30 cellular contexts compared by ENCODE assay signal in the genomic region with DNA sequence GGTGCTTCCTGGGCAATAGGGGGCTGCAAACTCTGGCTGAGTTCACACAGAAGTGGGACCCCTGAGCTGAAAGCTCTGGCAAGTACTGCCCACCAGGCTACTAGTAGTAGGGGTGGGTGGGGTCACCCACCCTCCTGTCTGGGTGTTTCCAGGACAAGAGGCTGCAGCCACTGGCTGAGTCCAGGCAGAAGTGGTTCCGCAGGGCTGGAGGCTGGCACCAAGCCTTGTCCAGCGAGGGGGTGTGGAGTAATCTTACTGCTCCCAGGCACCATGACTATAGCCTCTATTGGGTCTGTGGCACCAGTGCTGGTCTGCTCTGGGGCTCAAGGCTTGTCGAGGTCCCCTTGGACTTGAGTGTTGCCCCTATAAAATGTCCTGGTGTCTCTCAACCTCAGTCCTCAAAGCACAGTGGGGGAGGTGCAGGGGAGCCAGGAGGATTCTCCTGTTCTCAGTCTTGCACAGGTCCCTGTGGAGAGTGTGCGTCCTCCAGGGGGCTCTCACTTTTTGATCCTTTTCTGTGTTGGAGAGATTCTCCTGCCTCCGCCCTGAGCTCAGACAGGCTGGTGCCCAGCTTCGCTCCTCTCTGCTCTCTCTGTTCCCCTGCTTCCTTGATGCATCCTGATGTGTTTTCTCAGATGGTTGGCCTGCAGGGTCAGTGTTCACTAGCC. TPM values are rescaled to one million over a fixed set of nuclear protein-coding genes. Genes with fewer than 3 reads are reported as not detected.
A peak's percentile ranks its signal among the peaks of the same experiment; 100 is the strongest.
DNase-seq lines count a peak whose midpoint lies in the region; ATAC-seq, FAIRE-seq and TF ChIP-seq lines count a peak whose summit lies in the region.
"Had no signal": no experiment of that assay in that cellular context is flagged by ENCODE, and none has a peak within 500 bp of the region (broad histone marks: within the 10 kb centered on the region; RNA-seq: fewer than 3 reads in every experiment).

No MANE protein-coding gene starts in this region.

- H3K4me2 ChIP-seq in K562 (ENCODE audit: insufficient read depth, low read length) (no peak overlapping the region), SK-N-SH (no peak overlapping the region)

- intact Hi-C loops in Right ventricle myocardium inferior (cut with DNase I) (no loop called here), left cardiac atrium (cut with DNase I) (no loop called here), K562 (cut with micrococcal nuclease) (no loop called here)

- no peak overlapping the region for H2AFZ ChIP-seq in K562 (ENCODE audit: low read depth, low read length)
- H2AFZ ChIP-seq in SK-N-SH (ENCODE audit: low read depth), result no peak overlapping the region

- H3K9me2 ChIP-seq in SK-N-SH, result no peaks in the 10 kb centered on the region

- CTCF ChIA-PET in K562 (lab: Yijun Ruan, JAX; ENCODE audit: low intra/inter-chr PET ratio) (no interaction called here), SK-N-SH (lab: Yijun Ruan, JAX) (no interaction called here)

- DNase-seq in Right ventricle myocardium inferior (ENCODE audit: missing footprints) (no peak), left cardiac atrium (no peak), K562 (ENCODE audit: extremely low read depth in 1 of 4, low spot score in 3 of 4) (no peak), iPS-NIHi7 (ENCODE audit: extremely low spot score) (peak; percentile 33), NCI-H1694 treated with DMSO at 0.1 percent for 48 hours (lab: John Stamatoyannopoulos, UW) (no peak), 8988T (no peak), SIG-M5 treated with dmso at 0.1 percent for 504 hours (lab: John Stamatoyannopoulos, UW; ENCODE audit: unreplicated experiment) (no peak), SK-N-SH (no peak)
- DNase-seq: ACHN; activated CD4-positive, alpha-beta memory T cell treated with anti-CD3 and anti-CD28 coated beads, Interleukin-2, amount 10 ng/mL, durations not matched to agents 7 days and 5 days; CD4-positive, alpha-beta memory T cell; cortex of kidney; effector memory CD8-positive, alpha-beta T cell; EL; erythroblast; IMR-90; NCI-H774; posterior cingulate gyrus; right cardiac atrium; stimulated activated CD4-positive, alpha-beta T cell treated with anti-CD3 and anti-CD28 coated beads, Interleukin-1b, Interleukin-23, amount 100 ng/mL, for 48 hours; T-helper 17 cell; testis had no signal

- no peaks in the 10 kb centered on the region; the same call in 2 of the 3 replicates for H3K36me3 ChIP-seq in K562 (ENCODE audit: control insufficient read depth, insufficient read depth, low read length)
- H3K36me3 ChIP-seq in SK-N-SH (replicated peaks in 1 of 2; ENCODE audit: control insufficient read depth in 1 of 2, insufficient read depth in 2 of 2, low read length in 1 of 2), result peaks cover 0 to 9% of the 10 kb centered on the region in 2 experiments
- H3K36me3 ChIP-seq: ascending aorta, cardiac muscle cell had no signal

- H3K27me3 ChIP-seq in K562 (ENCODE audit: control insufficient read depth in 2 of 2, insufficient read depth in 2 of 2, low read length in 2 of 2) (no peaks in the 10 kb centered on the region), SK-N-SH (ENCODE audit: insufficient read depth) (no peaks in the 10 kb centered on the region)
- H3K27me3 ChIP-seq: ascending aorta, cardiac muscle cell, testis had no signal

- TF ChIP-seq CTCF in K562 (IDR thresholded peaks at IDR 0.05 in 2 of 3, conservative IDR thresholded peaks at IDR 0.05 in 1 of 3; ENCODE audit: insufficient read depth in 2 of 3, low read depth in 1 of 3, low read length in 3 of 3) (peak in 1 of 3 experiments; percentile 5; a peak in 1 of 6 replicates), SK-N-SH (IDR thresholded peaks at IDR 0.05) (no peak)

- no peaks in the 10 kb centered on the region for H3K4me1 ChIP-seq in K562 (replicated peaks in 1 of 2; ENCODE audit: control insufficient read depth in 2 of 2, insufficient read depth in 2 of 2, low read length in 2 of 2)
- no peaks in the 10 kb centered on the region for H3K4me1 ChIP-seq in SK-N-SH (ENCODE audit: control insufficient read depth in 1 of 2, insufficient read depth in 2 of 2, low read depth in 1 of 2, low read length in 1 of 2)
- H3K4me1 ChIP-seq: ascending aorta, testis had no signal

- peaks cover 21% of the 10 kb centered on the region; the same call in 2 of the 3 replicates for H3K79me2 ChIP-seq in K562 (ENCODE audit: control insufficient read depth, insufficient read depth, low read length)
- peaks cover 20% of the 10 kb centered on the region; the same call in 1 of the 2 replicates for H3K79me2 ChIP-seq in SK-N-SH (ENCODE audit: insufficient read depth)

- BruUV-seq in K562 (replicated peaks; lab: Mats Ljungman, UMichigan), result no TSS peak

- H3K4me3 ChIP-seq in K562 (no peak overlapping the region), SK-N-SH (ENCODE audit: low read depth in 2 of 2, low read length in 1 of 2) (no peak overlapping the region)
- H3K4me3 ChIP-seq: ascending aorta, cardiac muscle cell, GM12878, SK-N-MC, testis had no signal

- H4K20me1 ChIP-seq in K562 (replicated peaks; ENCODE audit: control insufficient read depth, insufficient read depth, low read length), result no peaks in the 10 kb centered on the region
- H4K20me1 ChIP-seq in SK-N-SH (ENCODE audit: insufficient read depth), result no peaks in the 10 kb centered on the region

- POLR2A ChIA-PET in K562 (lab: Yijun Ruan, JAX), result interaction anchor here (0.6 to 1.7 kb wide), 3 partner anchors 9 to 43 kb away, joined by 3 to 5 read pairs (median 3); no protein-coding TSS in a partner anchor
- POLR2A ChIA-PET in SK-N-SH (lab: Yijun Ruan, JAX), result no interaction called here

- no peaks in the 10 kb centered on the region for H3K9me3 ChIP-seq in K562 (replicated peaks; ENCODE audit: control insufficient read depth, insufficient read depth, low read depth, low read length)
- peaks cover 4% of the 10 kb centered on the region; the same call in 1 of the 2 replicates for H3K9me3 ChIP-seq in SK-N-SH
- H3K9me3 ChIP-seq: testis had no signal

- ATAC-seq in Right ventricle myocardium inferior, result peak; percentile 10
- no peak for ATAC-seq in left cardiac atrium
- ATAC-seq in K562, result peak; percentile 84
- ATAC-seq: effector memory CD8-positive, alpha-beta T cell; GM12878; T-helper 17 cell had no signal

- H3K9me1 ChIP-seq in K562 (ENCODE audit: control insufficient read depth, insufficient read depth, low read length), result no peaks in the 10 kb centered on the region

- TF ChIP-seq EP300 in K562 (IDR thresholded peaks at IDR 0.05; ENCODE audit: low read length), result no peak
- no peak for TF ChIP-seq EP300 in SK-N-SH (IDR thresholded peaks at IDR 0.05; ENCODE audit: borderline replicate concordance in 1 of 2, low read depth in 1 of 2, low read length in 1 of 2)

- no peak for TF ChIP-seq POLR2A in K562 (conservative IDR thresholded peaks at IDR 0.05)

- H3K27ac ChIP-seq in K562 (ENCODE audit: extremely low read depth, low read depth, low read length) (no peak overlapping the region), SK-N-SH (ENCODE audit: low read depth in 2 of 2, low read length in 1 of 2) (no peak overlapping the region)
- H3K27ac ChIP-seq: ascending aorta, cardiac muscle cell, RWPE1, SK-N-MC, testis had no signal

- H3K9ac ChIP-seq in K562 (ENCODE audit: insufficient read depth in 1 of 2, low read depth in 2 of 2, low read length in 2 of 2) (peak overlapping the region in 1 of 2 experiments; percentile 46; a peak in 1 of 4 replicates), SK-N-SH (no peak overlapping the region)

- TF ChIP-seq RAD21 in K562 (CRISPR knock-in tag; conservative IDR thresholded peaks at IDR 0.05 in 1 of 2, IDR thresholded peaks at IDR 0.05 in 1 of 2), result no peak
- no peak for TF ChIP-seq RAD21 in SK-N-SH (IDR thresholded peaks at IDR 0.05; ENCODE audit: low read length)

- in situ Hi-C loops in K562 (cut with MboI), result no loop called here

- no peak for FAIRE-seq in K562 (lab: Jason Lieb, UNC)
- FAIRE-seq: GM12878, GM19239, keratinocyte, urothelium cell line had no signal

- no peaks in the 10 kb centered on the region for H3F3A ChIP-seq in SK-N-SH (replicated peaks; ENCODE audit: insufficient read depth)

- 89% methylated on average over 6 of the region's 6 CpGs for WGBS in K562 (ENCODE audit: insufficient coverage, low coverage, missing lambda C conversion rate)
- WGBS in SK-N-SH (ENCODE audit: low lambda C conversion rate), result 92% methylated on average over 3 of the region's 6 CpGs

TF ChIP-seq in SK-N-SH, 30 proteins besides CTCF, POLR2A, EP300 and RAD21 (continues in another document):
- no peak for TF ChIP-seq FOSL2 (IDR thresholded peaks at IDR 0.05; ENCODE audit: borderline replicate concordance, low read depth)
- no peak for TF ChIP-seq GATA2 (CRISPR knock-in tag; IDR thresholded peaks at IDR 0.05)
- TF ChIP-seq, protein P1, sequence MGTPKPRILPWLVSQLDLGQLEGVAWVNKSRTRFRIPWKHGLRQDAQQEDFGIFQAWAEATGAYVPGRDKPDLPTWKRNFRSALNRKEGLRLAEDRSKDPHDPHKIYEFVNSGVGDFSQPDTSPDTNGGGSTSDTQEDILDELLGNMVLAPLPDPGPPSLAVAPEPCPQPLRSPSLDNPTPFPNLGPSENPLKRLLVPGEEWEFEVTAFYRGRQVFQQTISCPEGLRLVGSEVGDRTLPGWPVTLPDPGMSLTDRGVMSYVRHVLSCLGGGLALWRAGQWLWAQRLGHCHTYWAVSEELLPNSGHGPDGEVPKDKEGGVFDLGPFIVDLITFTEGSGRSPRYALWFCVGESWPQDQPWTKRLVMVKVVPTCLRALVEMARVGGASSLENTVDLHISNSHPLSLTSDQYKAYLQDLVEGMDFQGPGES (IDR thresholded peaks at IDR 0.05; ENCODE audit: low read depth, low read length), result no peak

RNA-seq across cellular contexts. Expression of a gene that starts 48.1 kb away (rescaled TPM):
- total RNA-seq in Right ventricle myocardium inferior (8.0 TPM), left cardiac atrium (1 to 10 TPM; 8.5 to 9.7 TPM), K562 (2014; rRNA removed) (24.5 and 26.2 TPM in 2 replicates), K562 (2014; rRNA removed; fragmentation: Illumina TruSeq; extraction: Trizol) (61.1 and 70.5 TPM in 2 replicates), K562 (2015; rRNA removed; fragmentation: Illumina TruSeq; extraction: Trizol) (53.8 and 54.4 TPM in 2 replicates), K562 (2021) (38.5 and 46.8 TPM in 2 replicates)
- total RNA-seq in K562 (2011; cell fraction: chromatin; rRNA removed; ENCODE audit: low replicate concordance), result 79.4 and 89.0 TPM in 2 replicates
- total RNA-seq in K562 (2011; cell fraction: nucleolus; rRNA removed), result 48.5 and 56.7 TPM in 2 replicates
- 55.7 and 81.4 TPM in 2 replicates for total RNA-seq in K562 (2011; cell fraction: nucleoplasm; rRNA removed)
- polyA plus RNA-seq in K562 (2011; rRNA removed) (40.1 and 51.1 TPM in 2 replicates), K562 (2014; fragmentation: Illumina TruSeq; extraction: Trizol) (39.2 and 43.7 TPM in 2 replicates), K562 (2014; fragmentation: Nextera tagmentation; extraction: Ambion mirVana) (10 to 100 TPM; 71.0 to 78.2 TPM), K562 (2014; rRNA removed) (29.6 and 34.2 TPM in 2 replicates), SK-N-SH (2012; rRNA removed) (9.1 and 11.8 TPM in 2 replicates)
- 19.4 and 22.3 TPM in 2 replicates for polyA plus RNA-seq in K562 (2011; cell fraction: cytosol; rRNA removed)
- polyA plus RNA-seq in K562 (2011; cell fraction: nucleus; rRNA removed), result 39.0 and 39.6 TPM in 2 replicates
- polyA plus RNA-seq in K562 (2012), result 19.6 and 24.1 TPM in 2 replicates
- 57.8 and 64.5 TPM in 2 replicates for polyA minus RNA-seq in K562 (2011; rRNA and poly(A)+ RNA removed)
- 19.7 and 22.8 TPM in 2 replicates for polyA minus RNA-seq in K562 (2011; cell fraction: cytosol; rRNA and poly(A)+ RNA removed)
- polyA minus RNA-seq in K562 (2011; cell fraction: nucleus; rRNA and poly(A)+ RNA removed), result 54.1 and 81.1 TPM in 2 replicates
- polyA plus RNA-seq in SK-N-SH (2012; cell fraction: cytosol; rRNA removed), result 11.8 and 12.9 TPM in 2 replicates
- polyA plus RNA-seq in SK-N-SH (2012; cell fraction: nucleus; rRNA removed), result 8.5 and 13.5 TPM in 2 replicates
- total RNA-seq: ascending aorta had no signal

Comparison
In these comparisons a context has a peak if more than half of its experiments do, and no peak if none do; other contexts are left out.
1. ATAC-seq: peak in Right ventricle myocardium inferior (single experiment) and K562 (single experiment); none in left cardiac atrium (0 of 2).